Comparison of ENCODE assay signal across 23 cellular contexts in genomic region chr15:48380183-48380582, GRCh38. TPM values are rescaled to one million over a fixed set of nuclear protein-coding genes. Genes with fewer than 3 reads are reported as not detected.
DNase-seq lines count a peak whose midpoint lies in the region; ATAC-seq, FAIRE-seq and TF ChIP-seq lines count a peak whose summit lies in the region.
"Had no signal": no experiment of that assay in that cellular context is flagged by ENCODE, and none has a peak within 500 bp of the region (broad histone marks: within the 10 kb centered on the region; RNA-seq: fewer than 3 reads in every experiment).

No MANE protein-coding gene starts in this region.

- no peaks in the 10 kb centered on the region for H3K4me1 ChIP-seq in GM12878 (ENCODE audit: control insufficient read depth, insufficient read depth, low read length)
- H3K4me1 ChIP-seq: BE2C, HAP-1 had no signal

- H3K9me3 Mint-ChIP-seq in stimulated activated naive B cell treated with anti-CD40 and anti-IgM and Interleukin-4, amounts not matched to agents 10 μg/mL and 1 μg/mL and 100 μg/mL, for 72 hours, result peaks cover 5 to 15% of the 10 kb centered on the region in 2 donors
- H3K9me3 Mint-ChIP-seq: HFFc6 had no signal

- ATAC-seq in activated CD4-positive, CD25-positive, alpha-beta regulatory T cell treated with anti-CD3 and anti-CD28 coated beads, Interleukin-2, amount 50 U/mL, for 24 hours, result peak; percentile 20 to 38
- ATAC-seq in GM12878, result peak; percentile 71
- peak; percentile 82 to 95 for ATAC-seq in stimulated activated naive B cell treated with anti-CD40 and anti-IgM and Interleukin-4, amounts not matched to agents 10 μg/mL and 1 μg/mL and 100 μg/mL, for 72 hours (replicated peaks)

- no peak for TF ChIP-seq EP300 in GM12878 (IDR thresholded peaks at IDR 0.05; ENCODE audit: borderline replicate concordance in 1 of 2, control insufficient read depth in 1 of 2, low read depth in 2 of 2, low read length in 2 of 2)

- H3K4me3 ChIP-seq in GM12878, result no peak overlapping the region
- H3K4me3 ChIP-seq: BLaER1 treated with 17β-estradiol and CSF1 and Interleukin-3, amounts not matched to agents 10 nM and 100 nM; HAP-1 had no signal

- intact Hi-C loops in GM12878 (cut with micrococcal nuclease; ENCODE audit: unreplicated experiment), result no loop called here

- CTCF ChIA-PET in GM12878 (lab: Yijun Ruan, JAX), result no interaction called here

- peaks cover 4% of the 10 kb centered on the region; the same call in 2 of the 3 replicates for H3K9me3 ChIP-seq in GM12878 (replicated peaks; ENCODE audit: control insufficient read depth, insufficient read depth, low read length)
- H3K9me3 ChIP-seq: BE2C, HAP-1 had no signal

- no peak for FAIRE-seq in GM12878 (lab: Jason Lieb, UNC)
- FAIRE-seq: A204.1, G401.6, GM12891, GM18507, H54 had no signal

- TF ChIP-seq CTCF in GM12878 (IDR thresholded peaks at IDR 0.05 in 2 of 3, conservative IDR thresholded peaks at IDR 0.05 in 1 of 3; ENCODE audit: control insufficient read depth in 2 of 3, extremely low read depth in 1 of 3, insufficient read depth in 1 of 3, low read depth in 3 of 3, low read length in 3 of 3), result no peak

- H3K27ac ChIP-seq in GM12878 (ENCODE audit: control insufficient read depth, insufficient read depth), result no peak overlapping the region
- H3K27ac ChIP-seq: 22Rv1; BLaER1 treated with 17β-estradiol and CSF1 and Interleukin-3, amounts not matched to agents 10 nM and 100 nM had no signal

- H3K4me1 Mint-ChIP-seq in stimulated activated naive B cell treated with anti-CD40 and anti-IgM and Interleukin-4, amounts not matched to agents 10 μg/mL and 1 μg/mL and 100 μg/mL, for 72 hours, result peaks cover 0 to 1% of the 10 kb centered on the region in 2 donors
- H3K4me1 Mint-ChIP-seq: CD14-positive monocyte; CD4-positive, alpha-beta memory T cell had no signal

- no peaks in the 10 kb centered on the region for H3K79me2 ChIP-seq in GM12878 (ENCODE audit: control insufficient read depth, insufficient read depth, low read length)

- no peak overlapping the region for H3K9ac ChIP-seq in GM12878 (ENCODE audit: control insufficient read depth, insufficient read depth, low read length)
- H3K9ac ChIP-seq: BLaER1 treated with 17β-estradiol and CSF1 and Interleukin-3, amounts not matched to agents 10 nM and 100 nM had no signal

- no peak for TF ChIP-seq POLR2A in GM12878 (IDR thresholded peaks at IDR 0.05; ENCODE audit: low read depth, low read length)

- DNase-seq in activated CD4-positive, CD25-positive, alpha-beta regulatory T cell (lab: John Stamatoyannopoulos, UW), result no peak
- DNase-seq in GM12878 (ENCODE audit: low read depth, low spot score), result no peak
- DNase-seq in stimulated activated naive B cell treated with anti-CD40 and anti-IgM and Interleukin-4, amounts not matched to agents 10 μg/mL and 1 μg/mL and 100 μg/mL, for 72 hours, result peak; percentile 27
- DNase-seq in AML-193 (lab: John Stamatoyannopoulos, UW), result no peak
- no peak for DNase-seq in activated CD8-positive, alpha-beta memory T cell treated with anti-CD3 and anti-CD28 coated beads for 24 hours
- DNase-seq: BE2C; Calu3; CD4-positive, alpha-beta memory T cell; COR-L47; DMS53; DMS79 treated with DMSO at 0.1 percent for 48 hours; GOT3; HFFc6 had no signal

- H2AFZ ChIP-seq in GM12878 (ENCODE audit: control insufficient read depth, low read depth, low read length), result no peak overlapping the region

- 0% methylated on average over 5 of the region's 5 CpGs for WGBS in GM12878 (ENCODE audit: insufficient coverage, insufficient replicate concordance, low lambda C conversion rate, missing lambda C conversion rate)

- peaks cover 0 to 1% of the 10 kb centered on the region in 2 donors for H3K36me3 Mint-ChIP-seq in stimulated activated naive B cell treated with anti-CD40 and anti-IgM and Interleukin-4, amounts not matched to agents 10 μg/mL and 1 μg/mL and 100 μg/mL, for 72 hours
- H3K36me3 Mint-ChIP-seq: CD14-positive monocyte; CD4-positive, alpha-beta memory T cell had no signal

- no peaks in the 10 kb centered on the region for H3K36me3 ChIP-seq in GM12878 (ENCODE audit: control insufficient read depth in 2 of 2, insufficient read depth in 2 of 2, low read length in 1 of 2)
- H3K36me3 ChIP-seq: BE2C; BLaER1 treated with 17β-estradiol and CSF1 and Interleukin-3, amounts not matched to agents 10 nM and 100 nM; HAP-1 had no signal

- peaks cover 18 to 24% of the 10 kb centered on the region in 2 donors for H3K27me3 Mint-ChIP-seq in stimulated activated naive B cell treated with anti-CD40 and anti-IgM and Interleukin-4, amounts not matched to agents 10 μg/mL and 1 μg/mL and 100 μg/mL, for 72 hours

- no TSS peak for BruUV-seq in GM12878 (replicated peaks; lab: Mats Ljungman, UMichigan)

- H3K4me2 ChIP-seq in GM12878 (ENCODE audit: control insufficient read depth, insufficient read depth), result no peak overlapping the region

- SMC1A ChIA-PET in GM12878 (lab: Charles Lee; ENCODE audit: uncharacterized antibody, unreplicated experiment), result interaction anchor here (0.8 kb wide), 1 partner anchor 26 kb away, joined by 3 read pairs; no protein-coding TSS in a partner anchor

- no peak for TF ChIP-seq RAD21 in GM12878 (IDR thresholded peaks at IDR 0.05; ENCODE audit: insufficient read depth, low read depth, low read length)

- H4K20me1 ChIP-seq in GM12878 (ENCODE audit: control insufficient read depth, insufficient read depth), result no peaks in the 10 kb centered on the region
- H4K20me1 ChIP-seq: BLaER1 treated with 17β-estradiol and CSF1 and Interleukin-3, amounts not matched to agents 10 nM and 100 nM had no signal

- POLR2A ChIA-PET in GM12878 (lab: Charles Lee), result no interaction called here

- H3K27me3 ChIP-seq in GM12878 (replicated peaks in 1 of 2; ENCODE audit: control insufficient read depth in 2 of 2, insufficient read depth in 2 of 2, low read length in 1 of 2), result no peaks in the 10 kb centered on the region
- H3K27me3 ChIP-seq: BE2C; BLaER1 treated with 17β-estradiol and CSF1 and Interleukin-3, amounts not matched to agents 10 nM and 100 nM had no signal

- RAD21 ChIA-PET in GM12878 (lab: Charles Lee; ENCODE audit: unreplicated experiment), result interaction anchor here (2.5 kb wide), 1 partner anchor 22 kb away, joined by 6 read pairs; no protein-coding TSS in a partner anchor

- in situ Hi-C loops in GM12878 (cut with MboI), result no loop called here

- peak overlapping the region; percentile 34 for H3K27ac Mint-ChIP-seq in stimulated activated naive B cell treated with anti-CD40 and anti-IgM and Interleukin-4, amounts not matched to agents 10 μg/mL and 1 μg/mL and 100 μg/mL, for 72 hours
- H3K27ac Mint-ChIP-seq: CD14-positive monocyte; CD4-positive, alpha-beta memory T cell; HFFc6 had no signal

- no peak overlapping the region for H3K4me3 Mint-ChIP-seq in stimulated activated naive B cell treated with anti-CD40 and anti-IgM and Interleukin-4, amounts not matched to agents 10 μg/mL and 1 μg/mL and 100 μg/mL, for 72 hours
- H3K4me3 Mint-ChIP-seq: CD14-positive monocyte; CD4-positive, alpha-beta memory T cell; HFFc6 had no signal

TF ChIP-seq in GM12878, 131 proteins besides CTCF, POLR2A, EP300 and RAD21:
- peak; percentile 34; the same call in 1 of the 2 replicates for TF ChIP-seq YY1 (IDR thresholded peaks at IDR 0.05; ENCODE audit: low read depth, low read length)
- no peak for TF ChIP-seq MYC (IDR thresholded peaks at IDR 0.05; ENCODE audit: insufficient read depth, insufficient read length, insufficient replicate concordance, low read length, severe bottlenecking)
- TF ChIP-seq SIN3A (IDR thresholded peaks at IDR 0.05; ENCODE audit: low read depth, low read length), result no peak
- peak; percentile 52; the same call in 1 of the 2 replicates for TF ChIP-seq SPI1 (IDR thresholded peaks at IDR 0.05; ENCODE audit: borderline replicate concordance, insufficient read depth, low read depth, low read length)
- 0 out of 2 replicates have a peak, but pooled peaks have one; percentile 22 for TF ChIP-seq CBX5 (IDR thresholded peaks at IDR 0.05; ENCODE audit: low read depth)
- TF ChIP-seq RUNX3 (IDR thresholded peaks at IDR 0.05; ENCODE audit: low read length), result peak; percentile 7; the same call in 1 of the 2 replicates

RNA-seq across cellular contexts. Expression of gene DUT, which starts 49.0 kb away (rescaled TPM):
- 38.2 and 45.6 TPM in 2 replicates for total RNA-seq in GM12878 (2013; cell fraction: nucleolus; rRNA removed)
- total RNA-seq in GM12878 (2014; rRNA removed) (147 and 152 TPM in 2 replicates), GM12878 (2014; rRNA removed; fragmentation: Illumina TruSeq; extraction: Trizol) (96.8 and 108 TPM in 2 replicates), GM12878 (2021) (272 and 292 TPM in 2 replicates)
- polyA plus RNA-seq in GM12878 (2011; ENCODE audit: low read depth), result 47.6 TPM
- polyA plus RNA-seq in GM12878 (2011; rRNA removed) (147 and 250 TPM in 2 replicates), GM12878 (2014; fragmentation: Illumina TruSeq; extraction: Trizol) (142 and 146 TPM in 2 replicates), GM12878 (2014; fragmentation: Nextera tagmentation; extraction: Ambion mirVana) (10 to 100 TPM; 20.1 to 88.1 TPM), GM12878 (2014; rRNA removed) (159 and 161 TPM in 2 replicates), GM12878 (2016; fragmentation: Nextera tagmentation; extraction: Ambion mirVana) (100 to 1,000 TPM; 449 to 452 TPM)
- polyA plus RNA-seq in GM12878 (2011; cell fraction: cytosol; rRNA removed), result 82.4 and 152 TPM in 2 replicates
- polyA plus RNA-seq in GM12878 (2011; cell fraction: nucleus; rRNA removed), result 105 and 132 TPM in 2 replicates
- 102 and 137 TPM in 2 replicates for polyA plus RNA-seq in GM12878 (2012)
- 10.9 and 17.7 TPM in 2 replicates for polyA minus RNA-seq in GM12878 (2011; rRNA and poly(A)+ RNA removed)
- polyA minus RNA-seq in GM12878 (2011; cell fraction: cytosol; rRNA and poly(A)+ RNA removed), result 38.2 and 48.6 TPM in 2 replicates
- 31.1 and 42.7 TPM in 2 replicates for polyA minus RNA-seq in GM12878 (2011; cell fraction: nucleus; rRNA and poly(A)+ RNA removed)

Comparison
In these comparisons a context has a peak if more than half of its experiments do, and no peak if none do; other contexts are left out.
1. ATAC-seq: peak in every context shown above with its lines; median percentile 88 in stimulated activated naive B cell treated with anti-CD40 and anti-IgM and Interleukin-4, amounts not matched to agents 10 μg/mL and 1 μg/mL and 100 μg/mL, for 72 hours; 71 in GM12878; 29 in activated CD4-positive, CD25-positive, alpha-beta regulatory T cell treated with anti-CD3 and anti-CD28 coated beads, Interleukin-2, amount 50 U/mL, for 24 hours.